10 cellular contexts compared by ENCODE assay signal in genomic region chr5:168681556-168682183, GRCh38.
DNase-seq lines count a peak whose midpoint lies in the region; ATAC-seq and TF ChIP-seq lines count a peak whose summit lies in the region.
"Had no signal": no experiment of that assay in that cellular context is flagged by ENCODE, and none has a peak within 500 bp of the region (broad histone marks: within the 10 kb centered on the region; RNA-seq: fewer than 3 reads in every experiment).

No MANE protein-coding gene starts in this region.

- peak; percentile 27 for DNase-seq in stimulated activated CD4-positive, alpha-beta T cell treated with anti-CD3 and anti-CD28 coated beads, Interleukin-15, amount 100 ng/mL, for 24 hours
- no peak for DNase-seq in stimulated activated CD4-positive, alpha-beta T cell treated with anti-CD3 and anti-CD28 coated beads, Interleukin-4, amount 100 ng/mL, for 4 hours
- peak; percentile 33 for DNase-seq in epithelial cell of prostate (ENCODE audit: low read depth, low spot score)
- DNase-seq in mucosa of descending colon, result peak in 1 of 3 donors; percentile 40
- peak in 1 of 2 donors; percentile 70 for DNase-seq in aorta
- no peak for DNase-seq in posterior cingulate gyrus
- no peak for DNase-seq in Calu3
- DNase-seq: activated CD4-positive, alpha-beta T cell treated with anti-CD3 and anti-CD28 coated beads, Interleukin-2, amount 50 U/mL, for 4 hours; kidney glomerular epithelial cell had no signal

- no peak overlapping the region for H3K4me3 Mint-ChIP-seq in Calu3 (ENCODE audit: low read depth, unreplicated experiment)

- ATAC-seq in mucosa of descending colon, result peak; percentile 66
- peak; percentile 45 for ATAC-seq in aorta (ENCODE audit: low FRiP score)
- ATAC-seq in HG03521 (IDR thresholded peaks at IDR 0.05; ENCODE audit: unreplicated experiment), result no peak

- CTCF ChIA-PET in Calu3 (lab: Charles Lee), result no interaction called here

- H3K9me3 ChIP-seq in mucosa of descending colon, result no peaks in the 10 kb centered on the region
- H3K9me3 ChIP-seq in aorta (ENCODE audit: control insufficient read depth, low read length), result no peaks in the 10 kb centered on the region

- TF ChIP-seq CTCF in mucosa of descending colon (IDR thresholded peaks at IDR 0.05) (no peak), Calu3 (IDR thresholded peaks at IDR 0.05; ENCODE audit: unreplicated experiment) (no peak)

- intact Hi-C loops in mucosa of descending colon (cut with DNase I, micrococcal nuclease) (no loop called here), aorta (cut with DNase I) (loop anchor here (5.0 to 10.0 kb wide), 3 partner anchors 621 to 893 kb away; partner anchors contain the start of gene SLIT3 (in 2 of the 2)), posterior cingulate gyrus (cut with DNase I) (no loop called here), Calu3 (cut with micrococcal nuclease; ENCODE audit: unreplicated experiment) (no loop called here)

- no peaks in the 10 kb centered on the region for H3K4me1 Mint-ChIP-seq in Calu3 (ENCODE audit: low read depth, unreplicated experiment)

- no peak overlapping the region for H3K27ac Mint-ChIP-seq in Calu3 (ENCODE audit: unreplicated experiment)

- no peak overlapping the region for H3K4me3 ChIP-seq in mucosa of descending colon
- no peak overlapping the region for H3K4me3 ChIP-seq in aorta (ENCODE audit: low read length in 2 of 2)

- H3K27me3 Mint-ChIP-seq in Calu3 (ENCODE audit: unreplicated experiment), result peaks cover 21% of the 10 kb centered on the region

- H3K36me3 ChIP-seq in mucosa of descending colon (ENCODE audit: low read depth) (no peaks in the 10 kb centered on the region), aorta (ENCODE audit: control insufficient read depth in 1 of 2, insufficient read depth in 2 of 2, low read length in 1 of 2) (no peaks in the 10 kb centered on the region)

- BruUV-seq in Calu3 (replicated peaks; lab: Mats Ljungman, UMichigan), result no TSS peak

- H3K27ac ChIP-seq in epithelial cell of prostate, result peak overlapping the region; percentile 16
- H3K27ac ChIP-seq in aorta (ENCODE audit: low read depth in 1 of 2, low read length in 2 of 2), result no peak overlapping the region

- H3K27me3 ChIP-seq in aorta (ENCODE audit: control insufficient read depth in 1 of 2, insufficient read depth in 2 of 2, low read length in 1 of 2), result no peaks in the 10 kb centered on the region

- H3K9me3 Mint-ChIP-seq in Calu3 (ENCODE audit: low read depth, unreplicated experiment), result no peaks in the 10 kb centered on the region

- no peaks in the 10 kb centered on the region for H3K36me3 Mint-ChIP-seq in Calu3 (ENCODE audit: insufficient read depth, unreplicated experiment)

- H3K4me1 ChIP-seq in mucosa of descending colon (ENCODE audit: low read depth) (no peaks in the 10 kb centered on the region), aorta (ENCODE audit: control insufficient read depth in 1 of 2, insufficient read depth in 2 of 2, low read length in 2 of 2) (no peaks in the 10 kb centered on the region)

- WGBS in aorta, 2 donors, result 32 to 42% methylated on average over 4 of the region's 4 CpGs

Comparison
In these comparisons a context has a peak if more than half of its experiments do, and no peak if none do; other contexts are left out.
1. DNase-seq: peak in stimulated activated CD4-positive, alpha-beta T cell treated with anti-CD3 and anti-CD28 coated beads, Interleukin-15, amount 100 ng/mL, for 24 hours (single experiment) and epithelial cell of prostate (single experiment); none in stimulated activated CD4-positive, alpha-beta T cell treated with anti-CD3 and anti-CD28 coated beads, Interleukin-4, amount 100 ng/mL, for 4 hours (0 of 2), posterior cingulate gyrus (0 of 10) and Calu3 (single experiment).
2. intact Hi-C loops: an anchor here in aorta (5.0 to 10.0 kb wide); none called in mucosa of descending colon, posterior cingulate gyrus and Calu3.